ENCODE assay signal across 14 cellular contexts in the genomic region with DNA sequence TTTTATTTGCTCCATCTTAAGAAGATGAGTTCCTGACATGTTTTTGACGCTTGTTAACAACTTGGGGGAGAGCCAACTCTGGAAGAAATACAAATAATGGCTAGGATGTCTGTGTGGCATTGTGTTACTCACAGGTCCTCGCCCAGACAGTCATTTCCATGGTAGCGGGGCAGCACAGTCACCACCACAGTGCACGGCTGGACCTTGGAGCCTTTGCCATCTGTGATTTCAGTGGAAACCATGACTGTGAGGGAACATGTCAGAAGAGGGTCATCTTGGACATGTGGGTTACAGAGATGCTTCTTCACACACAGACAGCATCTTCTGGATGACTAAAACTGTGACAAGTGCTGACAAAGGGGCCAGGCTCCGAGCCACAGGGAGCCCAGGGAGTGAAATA.
DNase-seq lines count a peak whose midpoint lies in the region; ATAC-seq and TF ChIP-seq lines count a peak whose summit lies in the region.
"Had no signal": no experiment of that assay in that cellular context is flagged by ENCODE, and none has a peak within 500 bp of the region (broad histone marks: within the 10 kb centered on the region; RNA-seq: fewer than 3 reads in every experiment).

No MANE protein-coding gene starts in this region.

- H3K4me1 ChIP-seq in mucosa of descending colon (ENCODE audit: low read depth), result no peaks in the 10 kb centered on the region

- no peaks in the 10 kb centered on the region for H3K36me3 Mint-ChIP-seq in activated CD4-positive, alpha-beta T cell treated with anti-CD3 and anti-CD28 coated beads for 36 hours (ENCODE audit: low read depth)

- no peak overlapping the region for H3K4me3 Mint-ChIP-seq in activated CD4-positive, alpha-beta T cell treated with anti-CD3 and anti-CD28 coated beads for 36 hours
- H3K4me3 Mint-ChIP-seq: activated T-helper 1 cell treated with anti-CD3 and anti-CD28 coated beads, Interleukin-12 subunit alpha, Interleukin-12 subunit beta, Interleukin-2, Interleukin-4 antibody, amounts not matched to agents 30 ng/mL and 10 ng/mL and 1 ng/mL, durations not matched to agents 14 hours and 24 hours and 36 hours had no signal

- POLR2A ChIA-PET in activated CD4-positive, alpha-beta T cell treated with anti-CD3 and anti-CD28 coated beads for 36 hours (lab: Charles Lee), result no interaction called here

- peaks cover 2% of the 10 kb centered on the region for H3K27me3 Mint-ChIP-seq in activated CD4-positive, alpha-beta T cell treated with anti-CD3 and anti-CD28 coated beads for 36 hours

- H3K27ac Mint-ChIP-seq in activated CD4-positive, alpha-beta T cell treated with anti-CD3 and anti-CD28 coated beads for 36 hours, result no peak overlapping the region
- H3K27ac Mint-ChIP-seq: activated T-helper 1 cell treated with anti-CD3 and anti-CD28 coated beads, Interleukin-12 subunit alpha, Interleukin-12 subunit beta, Interleukin-2, Interleukin-4 antibody, amounts not matched to agents 30 ng/mL and 10 ng/mL and 1 ng/mL, durations not matched to agents 14 hours and 24 hours and 36 hours had no signal

- intact Hi-C loops in activated CD4-positive, alpha-beta T cell treated with anti-CD3 and anti-CD28 coated beads for 36 hours (cut with DNase I, micrococcal nuclease), result loop anchor here in 1 of 2 experiments (5.0 kb wide), 1 partner anchor 424 kb away; no protein-coding TSS in a partner anchor
- intact Hi-C loops in mucosa of descending colon (cut with DNase I, micrococcal nuclease), result no loop called here

- CTCF ChIA-PET in activated CD4-positive, alpha-beta T cell treated with anti-CD3 and anti-CD28 coated beads for 36 hours (lab: Charles Lee), result no interaction called here

- TF ChIP-seq CTCF in LNCaP clone FGC (IDR thresholded peaks at IDR 0.05; ENCODE audit: control insufficient read depth, extremely low read depth, insufficient read depth) (no peak), mucosa of descending colon (IDR thresholded peaks at IDR 0.05) (no peak)

- H3K9me3 Mint-ChIP-seq in activated CD4-positive, alpha-beta T cell treated with anti-CD3 and anti-CD28 coated beads for 36 hours (ENCODE audit: low read depth), result no peaks in the 10 kb centered on the region
- H3K9me3 Mint-ChIP-seq: activated T-helper 1 cell treated with anti-CD3 and anti-CD28 coated beads, Interleukin-12 subunit alpha, Interleukin-12 subunit beta, Interleukin-2, Interleukin-4 antibody, amounts not matched to agents 30 ng/mL and 10 ng/mL and 1 ng/mL, durations not matched to agents 14 hours and 24 hours and 36 hours had no signal

- peak; percentile 60 for ATAC-seq in activated CD4-positive, alpha-beta T cell treated with anti-CD3 and anti-CD28 coated beads for 36 hours
- ATAC-seq in stimulated activated naive CD8-positive, alpha-beta T cell treated with anti-CD3 and anti-CD28 coated beads, Interleukin-15, Interleukin-2, amounts not matched to agents 100 U/mL and 50 U/mL, for 24 hours, result peak; percentile 64
- no peak for ATAC-seq in mucosa of descending colon

- no peak overlapping the region for H3K4me3 ChIP-seq in LNCaP clone FGC (ENCODE audit: low read depth, low read length)
- H3K4me3 ChIP-seq in mucosa of descending colon, result no peak overlapping the region

- H3K27ac ChIP-seq in epithelial cell of prostate, result no peak overlapping the region

- H3K4me1 Mint-ChIP-seq in activated CD4-positive, alpha-beta T cell treated with anti-CD3 and anti-CD28 coated beads for 36 hours, result peaks cover 12% of the 10 kb centered on the region

- H3K36me3 ChIP-seq in mucosa of descending colon (ENCODE audit: low read depth), result no peaks in the 10 kb centered on the region

- no peaks in the 10 kb centered on the region for H3K9me3 ChIP-seq in mucosa of descending colon

- DNase-seq in activated CD4-positive, alpha-beta T cell treated with anti-CD3 and anti-CD28 coated beads for 36 hours, result peak; percentile 16
- DNase-seq in activated CD4-positive, alpha-beta T cell treated with anti-CD3 and anti-CD28 coated beads, Interleukin-2, amount 50 U/mL, for 4 hours, result no peak
- DNase-seq in LNCaP clone FGC (ENCODE audit: low read depth), result peak; percentile 47
- DNase-seq in epithelial cell of prostate (ENCODE audit: low read depth, low spot score), result peak; percentile 14
- DNase-seq in stimulated activated naive CD8-positive, alpha-beta T cell treated with anti-CD3 and anti-CD28 coated beads, Interleukin-15, Interleukin-2, amounts not matched to agents 100 U/mL and 50 U/mL, for 24 hours, result no peak
- DNase-seq in NK-92 treated with Interleukin-12 subunit alpha and Interleukin-12 subunit beta, amount 100 ng/mL, for 24 hours (lab: John Stamatoyannopoulos, UW), result no peak
- no peak for DNase-seq in anterior cingulate cortex (lab: John Stamatoyannopoulos, UW)
- DNase-seq in mucosa of descending colon, result no peak
- DNase-seq: activated CD4-positive, alpha-beta T cell treated with anti-CD3 and anti-CD28 coated beads for 4 hours; DMS79 treated with DMSO at 0.1 percent for 48 hours; NCI-H1105 treated with DMSO at 0.1 percent for 48 hours; NCI-H446 treated with DMSO at 0.1 percent for 48 hours; stimulated activated CD4-positive, alpha-beta T cell treated with anti-CD3 and anti-CD28 coated beads, Interleukin-15, amount 100 ng/mL, for 24 hours had no signal

Comparison
In these comparisons a context has a peak if more than half of its experiments do, and no peak if none do; other contexts are left out.
1. DNase-seq: peak in activated CD4-positive, alpha-beta T cell treated with anti-CD3 and anti-CD28 coated beads for 36 hours (single experiment), LNCaP clone FGC (single experiment) and epithelial cell of prostate (single experiment); none in activated CD4-positive, alpha-beta T cell treated with anti-CD3 and anti-CD28 coated beads, Interleukin-2, amount 50 U/mL, for 4 hours (0 of 2), stimulated activated naive CD8-positive, alpha-beta T cell treated with anti-CD3 and anti-CD28 coated beads, Interleukin-15, Interleukin-2, amounts not matched to agents 100 U/mL and 50 U/mL, for 24 hours (single experiment), NK-92 treated with Interleukin-12 subunit alpha and Interleukin-12 subunit beta, amount 100 ng/mL, for 24 hours (single experiment), anterior cingulate cortex (0 of 58) and mucosa of descending colon (0 of 3).